1 cellular context compared by ENCODE assay signal in the genomic region with DNA sequence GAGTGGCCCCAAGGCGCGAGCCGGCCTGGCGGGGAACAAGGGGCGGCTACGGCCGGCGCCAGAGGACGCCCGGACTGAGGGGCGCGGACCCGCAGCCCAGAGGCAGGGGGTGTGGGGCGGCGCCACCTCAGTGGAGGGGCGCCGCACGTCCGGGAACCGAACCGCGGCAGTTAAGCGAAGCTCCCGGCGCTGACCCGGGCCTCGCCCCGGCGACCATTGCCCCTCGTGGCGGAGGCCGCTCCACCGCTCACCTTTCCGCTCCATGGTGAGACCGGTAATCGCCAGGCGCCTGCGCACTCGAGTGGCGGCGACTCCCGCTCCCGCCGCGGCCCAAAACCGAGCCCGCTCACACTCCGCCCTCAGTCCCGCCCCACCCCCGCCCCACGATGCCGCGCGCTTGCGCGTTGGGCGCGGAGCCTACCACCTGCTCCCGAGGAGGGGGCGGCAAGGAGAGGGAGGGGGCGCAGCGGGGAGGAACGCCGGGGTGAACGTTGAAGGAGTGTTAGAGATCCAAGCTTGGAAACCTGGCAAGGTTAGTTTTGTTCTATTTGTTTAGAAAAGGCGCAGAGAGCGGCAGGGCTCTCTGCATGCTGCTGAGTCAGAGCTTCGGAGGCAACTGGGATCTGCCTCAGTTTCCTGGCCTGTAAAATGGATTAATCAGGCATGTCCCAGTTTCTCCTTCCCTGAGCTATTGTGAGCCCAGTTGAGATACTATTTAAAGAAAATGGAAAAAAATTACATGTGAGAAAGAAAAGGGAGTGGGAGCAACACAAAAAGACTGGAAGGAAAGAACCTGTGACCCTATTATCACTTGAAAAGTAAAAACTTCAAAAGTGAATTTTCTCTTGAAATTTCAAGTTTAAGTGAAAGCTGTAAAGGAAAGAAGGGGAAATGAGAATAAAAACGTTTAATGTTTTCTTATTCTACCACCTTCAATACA.
A peak's percentile ranks its signal among the peaks of the same experiment; 100 is the strongest.
TF ChIP-seq lines count a peak whose summit lies in the region.

SRPK1 (minus strand) TSS at position 306 of the 940 bp plus-strand sequence; CDS start at position 264, 42 bp downstream.

TF ChIP-seq in HepG2, 621 proteins besides CTCF, POLR2A, EP300 and RAD21 (continued from another document and continues in another):
- no peak; the same call in 1 of the 2 replicates for TF ChIP-seq NR2F2 (IDR thresholded peaks at IDR 0.05; ENCODE audit: borderline replicate concordance, low read depth)
- TF ChIP-seq HMGXB4 (CRISPR knock-in tag; IDR thresholded peaks at IDR 0.05; ENCODE audit: borderline replicate concordance in 1 of 2, low read depth in 1 of 2): peak; percentile 67 to 84; a peak in 3 of 4 replicates
- TF ChIP-seq ZNF552 (CRISPR knock-in tag; IDR thresholded peaks at IDR 0.05; ENCODE audit: borderline replicate concordance): peak; percentile 99
- peak; percentile 95; the same call in 1 of the 2 replicates for TF ChIP-seq ZNF563 (CRISPR knock-in tag; IDR thresholded peaks at IDR 0.05)
- 0 out of 2 replicates have a peak, but pooled peaks have one; percentile 19 for TF ChIP-seq ONECUT2 (CRISPR knock-in tag; IDR thresholded peaks at IDR 0.05)
- peak; percentile 89 for TF ChIP-seq SAFB2 (CRISPR knock-in tag; IDR thresholded peaks at IDR 0.05; ENCODE audit: borderline replicate concordance, low read depth)
- TF ChIP-seq ATRX (CRISPR knock-in tag; IDR thresholded peaks at IDR 0.05; ENCODE audit: borderline replicate concordance): no peak
- peak; percentile 43 for TF ChIP-seq SRSF1 (optimal IDR thresholded peaks at IDR 0.05; ENCODE audit: low read depth, low read length)
- TF ChIP-seq CENPT (CRISPR knock-in tag; IDR thresholded peaks at IDR 0.05; ENCODE audit: low read depth): 0 out of 2 replicates have a peak, but pooled peaks have one; percentile 57
- TF ChIP-seq NFYC (CRISPR knock-in tag; IDR thresholded peaks at IDR 0.05): no peak
- TF ChIP-seq PCBP2 (optimal IDR thresholded peaks at IDR 0.05; ENCODE audit: low read depth, low read length, poor library complexity, severe bottlenecking): no peak
- TF ChIP-seq SP4 (CRISPR knock-in tag; IDR thresholded peaks at IDR 0.05): peak; percentile 69; the same call in 1 of the 2 replicates
- TF ChIP-seq POLR2AphosphoS5 (IDR thresholded peaks at IDR 0.05; ENCODE audit: low read depth, low read length): peak; percentile 95
- no peak for TF ChIP-seq PAF1 (CRISPR knock-in tag; IDR thresholded peaks at IDR 0.05)
- TF ChIP-seq ZNF644 (CRISPR knock-in tag; IDR thresholded peaks at IDR 0.05; ENCODE audit: low read depth): no peak
- TF ChIP-seq, protein P1, sequence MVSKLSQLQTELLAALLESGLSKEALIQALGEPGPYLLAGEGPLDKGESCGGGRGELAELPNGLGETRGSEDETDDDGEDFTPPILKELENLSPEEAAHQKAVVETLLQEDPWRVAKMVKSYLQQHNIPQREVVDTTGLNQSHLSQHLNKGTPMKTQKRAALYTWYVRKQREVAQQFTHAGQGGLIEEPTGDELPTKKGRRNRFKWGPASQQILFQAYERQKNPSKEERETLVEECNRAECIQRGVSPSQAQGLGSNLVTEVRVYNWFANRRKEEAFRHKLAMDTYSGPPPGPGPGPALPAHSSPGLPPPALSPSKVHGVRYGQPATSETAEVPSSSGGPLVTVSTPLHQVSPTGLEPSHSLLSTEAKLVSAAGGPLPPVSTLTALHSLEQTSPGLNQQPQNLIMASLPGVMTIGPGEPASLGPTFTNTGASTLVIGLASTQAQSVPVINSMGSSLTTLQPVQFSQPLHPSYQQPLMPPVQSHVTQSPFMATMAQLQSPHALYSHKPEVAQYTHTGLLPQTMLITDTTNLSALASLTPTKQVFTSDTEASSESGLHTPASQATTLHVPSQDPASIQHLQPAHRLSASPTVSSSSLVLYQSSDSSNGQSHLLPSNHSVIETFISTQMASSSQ (IDR thresholded peaks at IDR 0.05; ENCODE audit: low read depth): no peak
- TF ChIP-seq, protein P1 (CRISPR knock-in tag; IDR thresholded peaks at IDR 0.05; ENCODE audit: borderline replicate concordance): peak; percentile 58
- TF ChIP-seq ZBTB33 (CRISPR knock-in tag; IDR thresholded peaks at IDR 0.05): no peak
- TF ChIP-seq, protein P2, sequence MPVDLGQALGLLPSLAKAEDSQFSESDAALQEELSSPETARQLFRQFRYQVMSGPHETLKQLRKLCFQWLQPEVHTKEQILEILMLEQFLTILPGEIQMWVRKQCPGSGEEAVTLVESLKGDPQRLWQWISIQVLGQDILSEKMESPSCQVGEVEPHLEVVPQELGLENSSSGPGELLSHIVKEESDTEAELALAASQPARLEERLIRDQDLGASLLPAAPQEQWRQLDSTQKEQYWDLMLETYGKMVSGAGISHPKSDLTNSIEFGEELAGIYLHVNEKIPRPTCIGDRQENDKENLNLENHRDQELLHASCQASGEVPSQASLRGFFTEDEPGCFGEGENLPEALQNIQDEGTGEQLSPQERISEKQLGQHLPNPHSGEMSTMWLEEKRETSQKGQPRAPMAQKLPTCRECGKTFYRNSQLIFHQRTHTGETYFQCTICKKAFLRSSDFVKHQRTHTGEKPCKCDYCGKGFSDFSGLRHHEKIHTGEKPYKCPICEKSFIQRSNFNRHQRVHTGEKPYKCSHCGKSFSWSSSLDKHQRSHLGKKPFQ (CRISPR knock-in tag; IDR thresholded peaks at IDR 0.05; ENCODE audit: insufficient replicate concordance): peak; percentile 80
- no peak for TF ChIP-seq SRSF4 (IDR thresholded peaks at IDR 0.05; ENCODE audit: low read depth, low read length, poor library complexity, severe bottlenecking)
- TF ChIP-seq, protein P3, sequence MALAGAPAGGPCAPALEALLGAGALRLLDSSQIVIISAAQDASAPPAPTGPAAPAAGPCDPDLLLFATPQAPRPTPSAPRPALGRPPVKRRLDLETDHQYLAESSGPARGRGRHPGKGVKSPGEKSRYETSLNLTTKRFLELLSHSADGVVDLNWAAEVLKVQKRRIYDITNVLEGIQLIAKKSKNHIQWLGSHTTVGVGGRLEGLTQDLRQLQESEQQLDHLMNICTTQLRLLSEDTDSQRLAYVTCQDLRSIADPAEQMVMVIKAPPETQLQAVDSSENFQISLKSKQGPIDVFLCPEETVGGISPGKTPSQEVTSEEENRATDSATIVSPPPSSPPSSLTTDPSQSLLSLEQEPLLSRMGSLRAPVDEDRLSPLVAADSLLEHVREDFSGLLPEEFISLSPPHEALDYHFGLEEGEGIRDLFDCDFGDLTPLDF (CRISPR knock-in tag; IDR thresholded peaks at IDR 0.05): peak; percentile 84
- no peak for TF ChIP-seq ZNF841 (CRISPR knock-in tag; IDR thresholded peaks at IDR 0.05; ENCODE audit: borderline replicate concordance)
- TF ChIP-seq KLF12 (CRISPR knock-in tag; IDR thresholded peaks at IDR 0.05; ENCODE audit: borderline replicate concordance): peak; percentile 68; the same call in 1 of the 2 replicates
- TF ChIP-seq ZNF24 (IDR thresholded peaks at IDR 0.05): no peak
- peak; percentile 97 for TF ChIP-seq SRY (CRISPR knock-in tag; IDR thresholded peaks at IDR 0.05)
- TF ChIP-seq ZNF260 (CRISPR knock-in tag; IDR thresholded peaks at IDR 0.05; ENCODE audit: borderline replicate concordance, low read depth): no peak
- TF ChIP-seq AHR (CRISPR knock-in tag; IDR thresholded peaks at IDR 0.05): peak; percentile 93
- TF ChIP-seq, protein P4, sequence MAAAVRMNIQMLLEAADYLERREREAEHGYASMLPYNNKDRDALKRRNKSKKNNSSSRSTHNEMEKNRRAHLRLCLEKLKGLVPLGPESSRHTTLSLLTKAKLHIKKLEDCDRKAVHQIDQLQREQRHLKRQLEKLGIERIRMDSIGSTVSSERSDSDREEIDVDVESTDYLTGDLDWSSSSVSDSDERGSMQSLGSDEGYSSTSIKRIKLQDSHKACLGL (CRISPR knock-in tag; IDR thresholded peaks at IDR 0.05): peak; percentile 97
- TF ChIP-seq RELA (CRISPR knock-in tag; IDR thresholded peaks at IDR 0.05): 0 out of 2 replicates have a peak, but pooled peaks have one; percentile 9
- TF ChIP-seq TEAD2 (CRISPR knock-in tag; IDR thresholded peaks at IDR 0.05): peak; percentile 84; the same call in 1 of the 2 replicates
- no peak; the same call in 1 of the 2 replicates for TF ChIP-seq ZNF589 (CRISPR knock-in tag; conservative IDR thresholded peaks at IDR 0.05)
- peak; percentile 38; the same call in 1 of the 2 replicates for TF ChIP-seq HOXA9 (CRISPR knock-in tag; IDR thresholded peaks at IDR 0.05; ENCODE audit: borderline replicate concordance)
- TF ChIP-seq, protein P5, sequence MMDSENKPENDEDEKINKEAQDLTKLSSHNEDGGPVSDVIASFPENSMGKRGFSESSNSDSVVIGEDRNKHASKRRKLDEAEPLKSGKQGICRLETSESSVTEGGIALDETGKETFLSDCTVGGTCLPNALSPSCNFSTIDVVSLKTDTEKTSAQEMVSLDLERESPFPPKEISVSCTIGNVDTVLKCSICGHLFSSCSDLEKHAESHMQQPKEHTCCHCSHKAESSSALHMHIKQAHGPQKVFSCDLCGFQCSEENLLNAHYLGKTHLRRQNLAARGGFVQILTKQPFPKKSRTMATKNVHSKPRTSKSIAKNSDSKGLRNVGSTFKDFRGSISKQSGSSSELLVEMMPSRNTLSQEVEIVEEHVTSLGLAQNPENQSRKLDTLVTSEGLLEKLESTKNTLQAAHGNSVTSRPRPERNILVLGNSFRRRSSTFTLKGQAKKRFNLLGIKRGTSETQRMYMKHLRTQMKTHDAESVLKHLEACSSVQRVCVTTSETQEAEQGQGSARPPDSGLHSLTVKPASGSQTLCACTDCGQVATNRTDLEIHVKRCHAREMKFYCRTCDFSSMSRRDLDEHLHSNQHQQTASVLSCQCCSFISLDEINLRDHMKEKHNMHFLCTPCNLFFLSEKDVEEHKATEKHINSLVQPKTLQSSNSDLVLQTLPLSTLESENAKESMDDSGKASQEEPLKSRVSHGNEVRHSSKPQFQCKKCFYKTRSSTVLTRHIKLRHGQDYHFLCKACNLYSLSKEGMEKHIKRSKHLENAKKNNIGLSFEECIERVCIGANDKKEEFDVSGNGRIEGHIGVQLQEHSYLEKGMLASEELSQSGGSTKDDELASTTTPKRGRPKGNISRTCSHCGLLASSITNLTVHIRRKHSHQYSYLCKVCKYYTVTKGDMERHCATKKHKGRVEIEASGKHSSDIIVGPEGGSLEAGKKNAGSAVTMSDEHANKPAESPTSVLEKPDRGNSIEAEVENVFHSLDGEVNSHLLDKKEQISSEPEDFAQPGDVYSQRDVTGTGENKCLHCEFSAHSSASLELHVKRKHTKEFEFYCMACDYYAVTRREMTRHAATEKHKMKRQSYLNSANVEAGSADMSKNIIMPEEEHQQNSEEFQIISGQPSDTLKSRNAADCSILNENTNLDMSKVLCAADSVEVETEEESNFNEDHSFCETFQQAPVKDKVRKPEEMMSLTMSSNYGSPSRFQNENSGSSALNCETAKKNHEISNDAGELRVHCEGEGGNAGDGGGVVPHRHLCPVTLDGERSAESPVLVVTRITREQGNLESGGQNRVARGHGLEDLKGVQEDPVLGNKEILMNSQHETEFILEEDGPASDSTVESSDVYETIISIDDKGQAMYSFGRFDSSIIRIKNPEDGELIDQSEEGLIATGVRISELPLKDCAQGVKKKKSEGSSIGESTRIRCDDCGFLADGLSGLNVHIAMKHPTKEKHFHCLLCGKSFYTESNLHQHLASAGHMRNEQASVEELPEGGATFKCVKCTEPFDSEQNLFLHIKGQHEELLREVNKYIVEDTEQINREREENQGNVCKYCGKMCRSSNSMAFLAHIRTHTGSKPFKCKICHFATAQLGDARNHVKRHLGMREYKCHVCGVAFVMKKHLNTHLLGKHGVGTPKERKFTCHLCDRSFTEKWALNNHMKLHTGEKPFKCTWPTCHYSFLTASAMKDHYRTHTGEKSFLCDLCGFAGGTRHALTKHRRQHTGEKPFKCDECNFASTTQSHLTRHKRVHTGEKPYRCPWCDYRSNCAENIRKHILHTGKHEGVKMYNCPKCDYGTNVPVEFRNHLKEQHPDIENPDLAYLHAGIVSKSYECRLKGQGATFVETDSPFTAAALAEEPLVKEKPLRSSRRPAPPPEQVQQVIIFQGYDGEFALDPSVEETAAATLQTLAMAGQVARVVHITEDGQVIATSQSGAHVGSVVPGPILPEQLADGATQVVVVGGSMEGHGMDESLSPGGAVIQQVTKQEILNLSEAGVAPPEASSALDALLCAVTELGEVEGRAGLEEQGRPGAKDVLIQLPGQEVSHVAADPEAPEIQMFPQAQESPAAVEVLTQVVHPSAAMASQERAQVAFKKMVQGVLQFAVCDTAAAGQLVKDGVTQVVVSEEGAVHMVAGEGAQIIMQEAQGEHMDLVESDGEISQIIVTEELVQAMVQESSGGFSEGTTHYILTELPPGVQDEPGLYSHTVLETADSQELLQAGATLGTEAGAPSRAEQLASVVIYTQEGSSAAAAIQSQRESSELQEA (CRISPR knock-in tag; IDR thresholded peaks at IDR 0.05; ENCODE audit: not compliant biosample characterization): peak; percentile 57
- 0 out of 2 replicates have a peak, but pooled peaks have one; percentile 34 for TF ChIP-seq NR2C2 (CRISPR knock-in tag; IDR thresholded peaks at IDR 0.05; ENCODE audit: borderline replicate concordance)
